ENCODE assay signal across 1 cellular context in the genomic region with DNA sequence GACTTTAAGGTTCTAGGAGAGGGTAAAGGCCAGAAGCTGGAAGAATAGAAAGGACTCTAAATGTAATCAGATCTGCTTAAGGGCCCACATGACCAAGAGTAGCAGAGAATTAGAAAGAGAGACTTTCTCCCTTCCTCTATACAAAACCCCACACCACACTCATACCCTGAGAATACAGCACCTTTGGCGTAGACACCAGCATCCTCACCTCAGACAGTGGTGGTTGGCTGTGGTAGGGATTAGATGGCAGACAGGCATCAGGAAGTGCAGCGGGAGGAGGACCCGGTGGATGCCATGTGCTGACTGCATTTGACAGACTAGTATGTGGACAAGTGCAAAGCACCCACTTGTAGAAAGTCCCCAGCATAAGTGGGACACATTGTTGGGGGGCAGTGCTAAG.
TF ChIP-seq lines count a peak whose summit lies in the region.

No MANE protein-coding gene starts in this region.

TF ChIP-seq in IMR-90, 13 proteins besides CTCF, POLR2A, EP300 and RAD21:
- TF ChIP-seq CEBPB (IDR thresholded peaks at IDR 0.05; ENCODE audit: low read depth, low read length) (no peak), RCOR1 (IDR thresholded peaks at IDR 0.05; ENCODE audit: insufficient replicate concordance, low read length) (no peak), NFE2L2 (IDR thresholded peaks at IDR 0.05; ENCODE audit: low read depth, low read length) (no peak)
